ENCODE assay signal across 18 cellular contexts in genomic region chr16:49484936-49485335, GRCh38.
DNase-seq lines count a peak whose midpoint lies in the region; ATAC-seq and TF ChIP-seq lines count a peak whose summit lies in the region.
"Had no signal": no experiment of that assay in that cellular context is flagged by ENCODE, and none has a peak within 500 bp of the region (broad histone marks: within the 10 kb centered on the region; RNA-seq: fewer than 3 reads in every experiment).

No MANE protein-coding gene starts in this region.

- no peak for DNase-seq in activated naive CD4-positive, alpha-beta T cell treated with anti-CD3 and anti-CD28 coated beads for 36 hours
- DNase-seq in activated naive CD4-positive, alpha-beta T cell treated with anti-CD3 and anti-CD28 coated beads, Interleukin-2, amount 10 ng/mL, durations not matched to agents 7 days and 5 days = no peak
- DNase-seq in hepatocyte (ENCODE audit: low spot score) (no peak), psoas muscle (peak in 1 of 2 donors; percentile 24), uterus (no peak), AML-193 (lab: John Stamatoyannopoulos, UW) (no peak)
- DNase-seq: DND-41, kidney glomerular epithelial cell, NCI-H1105, NCI-H2029 treated with DMSO at 0.1 percent for 48 hours, T-helper 1 cell had no signal

- H3K36me3 ChIP-seq in hepatocyte (replicated peaks; ENCODE audit: insufficient read depth, low read depth) = no peaks in the 10 kb centered on the region
- no peaks in the 10 kb centered on the region for H3K36me3 ChIP-seq in psoas muscle (ENCODE audit: insufficient read depth in 1 of 2, low read depth in 1 of 2)
- no peaks in the 10 kb centered on the region for H3K36me3 ChIP-seq in uterus
- H3K36me3 ChIP-seq: pancreas had no signal

- H3K4me2 ChIP-seq in hepatocyte = peak overlapping the region; percentile 86

- 87% methylated on average over 8 of the region's 8 CpGs for WGBS in hepatocyte (ENCODE audit: low lambda C conversion rate, missing lambda C conversion rate)
- 83 to 92% (median 86%) methylated on average over 8 of the region's 8 CpGs for WGBS in psoas muscle, 3 donors

- TF ChIP-seq POLR2A in uterus (IDR thresholded peaks at IDR 0.05) = no peak
- TF ChIP-seq POLR2A in GM18505 (IDR thresholded peaks at IDR 0.05; ENCODE audit: borderline replicate concordance, extremely low read depth, insufficient read depth, insufficient read length) = no peak

- H2AFZ ChIP-seq in hepatocyte = no peak overlapping the region

- peaks cover 3% of the 10 kb centered on the region for H3K27me3 Mint-ChIP-seq in activated naive CD4-positive, alpha-beta T cell treated with anti-CD3 and anti-CD28 coated beads for 36 hours (ENCODE audit: low read depth)
- peaks cover 42% of the 10 kb centered on the region for H3K27me3 Mint-ChIP-seq in activated naive CD4-positive, alpha-beta T cell treated with anti-CD3 and anti-CD28 coated beads, Interleukin-2, amount 10 ng/mL, durations not matched to agents 7 days and 5 days

- no peaks in the 10 kb centered on the region for H3K9me3 Mint-ChIP-seq in activated naive CD4-positive, alpha-beta T cell treated with anti-CD3 and anti-CD28 coated beads for 36 hours
- H3K9me3 Mint-ChIP-seq in activated naive CD4-positive, alpha-beta T cell treated with anti-CD3 and anti-CD28 coated beads, Interleukin-2, amount 10 ng/mL, durations not matched to agents 7 days and 5 days = no peaks in the 10 kb centered on the region

- H3K27ac ChIP-seq in hepatocyte (no peak overlapping the region), psoas muscle (no peak overlapping the region), uterus (peak overlapping the region; percentile 38 to 78)
- H3K27ac ChIP-seq: BLaER1 treated with 17β-estradiol and CSF1 and Interleukin-3, amounts not matched to agents 10 nM and 100 nM; pancreas had no signal

- ATAC-seq in psoas muscle = peak in 1 of 4 donors; percentile 2
- ATAC-seq in HG02610 (IDR thresholded peaks at IDR 0.05; ENCODE audit: unreplicated experiment) = no peak
- no peak for ATAC-seq in GM18505 (IDR thresholded peaks at IDR 0.05; ENCODE audit: unreplicated experiment)

- peaks cover 6% of the 10 kb centered on the region for H3K4me1 ChIP-seq in hepatocyte (ENCODE audit: insufficient read depth)
- H3K4me1 ChIP-seq in psoas muscle = peaks cover 6% of the 10 kb centered on the region
- peaks cover 0 to 7% of the 10 kb centered on the region in 2 donors for H3K4me1 ChIP-seq in uterus

- H3K36me3 Mint-ChIP-seq in activated naive CD4-positive, alpha-beta T cell treated with anti-CD3 and anti-CD28 coated beads for 36 hours (ENCODE audit: low read depth) = no peaks in the 10 kb centered on the region
- no peaks in the 10 kb centered on the region for H3K36me3 Mint-ChIP-seq in activated naive CD4-positive, alpha-beta T cell treated with anti-CD3 and anti-CD28 coated beads, Interleukin-2, amount 10 ng/mL, durations not matched to agents 7 days and 5 days
- H3K36me3 Mint-ChIP-seq: naive thymus-derived CD4-positive, alpha-beta T cell; stimulated activated memory B cell treated with anti-CD40 and anti-IgM and Interleukin-4, amounts not matched to agents 10 μg/mL and 1 μg/mL and 100 μg/mL, for 72 hours had no signal

- no peaks in the 10 kb centered on the region for H3K9me3 ChIP-seq in hepatocyte (ENCODE audit: low read depth)
- no peaks in the 10 kb centered on the region for H3K9me3 ChIP-seq in psoas muscle
- H3K9me3 ChIP-seq in uterus = no peaks in the 10 kb centered on the region
- H3K9me3 ChIP-seq: BLaER1 treated with 17β-estradiol and CSF1 and Interleukin-3, amounts not matched to agents 10 nM and 100 nM; body of pancreas; pancreas had no signal

- no peak overlapping the region for H3K27ac Mint-ChIP-seq in activated naive CD4-positive, alpha-beta T cell treated with anti-CD3 and anti-CD28 coated beads for 36 hours
- no peak overlapping the region for H3K27ac Mint-ChIP-seq in activated naive CD4-positive, alpha-beta T cell treated with anti-CD3 and anti-CD28 coated beads, Interleukin-2, amount 10 ng/mL, durations not matched to agents 7 days and 5 days
- H3K27ac Mint-ChIP-seq: stimulated activated memory B cell treated with anti-CD40 and anti-IgM and Interleukin-4, amounts not matched to agents 10 μg/mL and 1 μg/mL and 100 μg/mL, for 72 hours had no signal

- TF ChIP-seq CTCF in hepatocyte (IDR thresholded peaks at IDR 0.05; ENCODE audit: poor library complexity) (no peak), psoas muscle (IDR thresholded peaks at IDR 0.05) (no peak), uterus (IDR thresholded peaks at IDR 0.05) (no peak)

- H3K4me3 ChIP-seq in hepatocyte = no peak overlapping the region
- peak overlapping the region; percentile 43 for H3K4me3 ChIP-seq in psoas muscle
- peak overlapping the region in 1 of 2 donors; percentile 27 for H3K4me3 ChIP-seq in uterus
- H3K4me3 ChIP-seq: BLaER1 treated with 17β-estradiol and CSF1 and Interleukin-3, amounts not matched to agents 10 nM and 100 nM; body of pancreas had no signal

- no peaks in the 10 kb centered on the region for H4K20me1 ChIP-seq in hepatocyte (ENCODE audit: insufficient read depth, poor library complexity, severe bottlenecking)
- H4K20me1 ChIP-seq: BLaER1 treated with 17β-estradiol and CSF1 and Interleukin-3, amounts not matched to agents 10 nM and 100 nM had no signal

- intact Hi-C loops in activated naive CD4-positive, alpha-beta T cell treated with anti-CD3 and anti-CD28 coated beads for 36 hours (cut with micrococcal nuclease) = no loop called here
- intact Hi-C loops in psoas muscle (cut with DNase I) (no loop called here), uterus (cut with DNase I; ENCODE audit: low total_unique reads) (no loop called here)

- H3K9me2 ChIP-seq in hepatocyte (replicated peaks; ENCODE audit: insufficient read depth) = no peaks in the 10 kb centered on the region

- H3K4me1 Mint-ChIP-seq in activated naive CD4-positive, alpha-beta T cell treated with anti-CD3 and anti-CD28 coated beads for 36 hours (ENCODE audit: low read depth) = peaks cover 5% of the 10 kb centered on the region
- H3K4me1 Mint-ChIP-seq in activated naive CD4-positive, alpha-beta T cell treated with anti-CD3 and anti-CD28 coated beads, Interleukin-2, amount 10 ng/mL, durations not matched to agents 7 days and 5 days = peaks cover 4% of the 10 kb centered on the region
- H3K4me1 Mint-ChIP-seq: stimulated activated memory B cell treated with anti-CD40 and anti-IgM and Interleukin-4, amounts not matched to agents 10 μg/mL and 1 μg/mL and 100 μg/mL, for 72 hours had no signal

- no peaks in the 10 kb centered on the region for H3K79me2 ChIP-seq in hepatocyte

- CTCF ChIA-PET in activated naive CD4-positive, alpha-beta T cell treated with anti-CD3 and anti-CD28 coated beads for 36 hours (lab: Charles Lee) = interaction anchor here (0.6 kb wide), 1 partner anchor 77 kb away, joined by 3 read pairs; no protein-coding TSS in a partner anchor
- CTCF ChIA-PET in activated naive CD4-positive, alpha-beta T cell treated with anti-CD3 and anti-CD28 coated beads, Interleukin-2, amount 10 ng/mL, durations not matched to agents 7 days and 5 days (lab: Charles Lee) = interaction anchor here (1.3 kb wide), 1 partner anchor 77 kb away, joined by 4 read pairs; no protein-coding TSS in a partner anchor

- H3K27me3 ChIP-seq in hepatocyte (peaks cover 14% of the 10 kb centered on the region), psoas muscle (ENCODE audit: insufficient read depth in 3 of 3, low read length in 2 of 3) (no peaks in the 10 kb centered on the region), uterus (no peaks in the 10 kb centered on the region)
- H3K27me3 ChIP-seq: body of pancreas, pancreas had no signal

- peak overlapping the region; percentile 11 for H3K4me3 Mint-ChIP-seq in activated naive CD4-positive, alpha-beta T cell treated with anti-CD3 and anti-CD28 coated beads for 36 hours
- no peak overlapping the region for H3K4me3 Mint-ChIP-seq in activated naive CD4-positive, alpha-beta T cell treated with anti-CD3 and anti-CD28 coated beads, Interleukin-2, amount 10 ng/mL, durations not matched to agents 7 days and 5 days
- H3K4me3 Mint-ChIP-seq: stimulated activated memory B cell treated with anti-CD40 and anti-IgM and Interleukin-4, amounts not matched to agents 10 μg/mL and 1 μg/mL and 100 μg/mL, for 72 hours had no signal

Comparison
In these comparisons a context has a peak if more than half of its experiments do, and no peak if none do; other contexts are left out.
1. H3K27ac ChIP-seq: peak in uterus (2 of 2); none in hepatocyte (single experiment) and psoas muscle (single experiment).